8 cellular contexts compared by ENCODE assay signal in the genomic region with DNA sequence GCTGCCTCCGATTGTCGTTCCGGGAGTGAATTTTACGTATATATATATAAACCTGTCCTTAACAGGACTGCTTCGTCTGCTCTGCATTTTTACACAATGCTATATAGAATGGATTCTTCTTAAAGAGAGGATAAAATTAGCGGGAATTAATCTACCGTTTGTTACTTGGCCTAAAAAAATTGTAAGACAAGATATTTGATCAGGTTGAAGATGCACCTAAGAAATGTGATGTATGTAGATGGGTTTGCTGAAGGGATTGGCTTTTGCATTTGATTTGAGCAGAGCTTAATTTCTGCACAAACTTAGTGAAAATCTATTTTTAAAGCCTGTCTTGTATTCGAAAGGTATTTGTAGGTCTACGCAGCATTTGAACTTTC. TPM values are rescaled to one million over a fixed set of nuclear protein-coding genes. Genes with fewer than 3 reads are reported as not detected.
DNase-seq lines count a peak whose midpoint lies in the region; ATAC-seq, FAIRE-seq and TF ChIP-seq lines count a peak whose summit lies in the region.

No MANE protein-coding gene starts in this region.

- no peaks in the 10 kb centered on the region for H3K27me3 ChIP-seq in PC-3 (ENCODE audit: low read length)
- no peaks in the 10 kb centered on the region for H3K27me3 ChIP-seq in endothelial cell of umbilical vein (ENCODE audit: control insufficient read depth in 2 of 2, insufficient read depth in 2 of 2, low read length in 2 of 2)
- H3K27me3 ChIP-seq in neutrophil, result no peaks in the 10 kb centered on the region

- dilution Hi-C loops in endothelial cell of umbilical vein (cut with MboI; ENCODE audit: extremely low pct_ligation_motif_present, low sequenced_read_pairs), result no loop called here

- H3K9me1 ChIP-seq in endothelial cell of umbilical vein (replicated peaks; ENCODE audit: control insufficient read depth, extremely low read depth, insufficient read depth, low read length), result no peaks in the 10 kb centered on the region

- peaks cover 72% of the 10 kb centered on the region for H3K79me2 ChIP-seq in PC-3 (ENCODE audit: low read length)
- H3K79me2 ChIP-seq in endothelial cell of umbilical vein (ENCODE audit: control insufficient read depth, insufficient read depth, low read length), result peaks cover 57% of the 10 kb centered on the region

- no peaks in the 10 kb centered on the region for H3K36me3 ChIP-seq in PC-3 (ENCODE audit: low read depth, low read length)
- no peaks in the 10 kb centered on the region for H3K36me3 ChIP-seq in endothelial cell of umbilical vein (ENCODE audit: control insufficient read depth in 2 of 2, extremely low read depth in 1 of 2, insufficient read depth in 2 of 2, low read length in 2 of 2)
- H3K36me3 ChIP-seq in neutrophil, result no peaks in the 10 kb centered on the region

- no peaks in the 10 kb centered on the region for H3K9me3 ChIP-seq in PC-3 (ENCODE audit: low read length)
- no peaks in the 10 kb centered on the region for H3K9me3 ChIP-seq in endothelial cell of umbilical vein (replicated peaks; ENCODE audit: control insufficient read depth, insufficient read depth, low read length)
- H3K9me3 ChIP-seq in neutrophil, result no peaks in the 10 kb centered on the region

- no peak for FAIRE-seq in endothelial cell of umbilical vein (lab: Jason Lieb, UNC)

- H3K9ac ChIP-seq in PC-3 (ENCODE audit: low read length), result peak overlapping the region; percentile 99
- peak overlapping the region; percentile 98 for H3K9ac ChIP-seq in endothelial cell of umbilical vein (replicated peaks; ENCODE audit: extremely low read depth, insufficient read depth, low read length)

- H4K20me1 ChIP-seq in PC-3 (ENCODE audit: low read length), result peaks cover 42% of the 10 kb centered on the region
- H4K20me1 ChIP-seq in endothelial cell of umbilical vein (replicated peaks; ENCODE audit: control insufficient read depth, extremely low read depth, insufficient read depth, low read length), result peaks cover 6% of the 10 kb centered on the region

- TF ChIP-seq POLR2A in endothelial cell of umbilical vein (IDR thresholded peaks at IDR 0.05; ENCODE audit: low read depth, low read length), result no peak

- POLR2A ChIA-PET in PC-3 (lab: Charles Lee; ENCODE audit: unreplicated experiment), result interaction anchor here (1.3 kb wide), 1 partner anchor 159 kb away, joined by 3 read pairs; no protein-coding TSS in a partner anchor
- POLR2A ChIA-PET in endothelial cell of umbilical vein (lab: Charles Lee), result interaction anchor here (0.7 to 1.3 kb wide), 6 partner anchors 11 to 186 kb away, joined by 3 to 18 read pairs (median 8); no protein-coding TSS in a partner anchor

- H3K4me1 ChIP-seq in PC-3 (ENCODE audit: insufficient read depth, low read length) (peaks cover 43% of the 10 kb centered on the region), endothelial cell of umbilical vein (ENCODE audit: control insufficient read depth, extremely low read depth, insufficient read depth, low read length) (peaks cover 12% of the 10 kb centered on the region), neutrophil (ENCODE audit: control insufficient read depth in 1 of 2, insufficient read depth in 1 of 2, low read depth in 1 of 2, low read length in 1 of 2) (peaks cover 44 to 45% of the 10 kb centered on the region in 2 experiments)

- H3K4me3 ChIP-seq in GM08714 (ENCODE audit: low read length), result peak overlapping the region; percentile 96
- H3K4me3 ChIP-seq in PC-3 (ENCODE audit: low read length), result peak overlapping the region; percentile 88
- H3K4me3 ChIP-seq in endothelial cell of umbilical vein (replicated peaks in 1 of 3; ENCODE audit: insufficient read depth in 1 of 3, low read depth in 1 of 3, low read length in 3 of 3), result peak overlapping the region; percentile 93 to 98 (median 98)
- H3K4me3 ChIP-seq in neutrophil (ENCODE audit: low read depth in 1 of 2, low read length in 1 of 2), result peak overlapping the region; percentile 74 to 96

- H2AFZ ChIP-seq in PC-3 (ENCODE audit: low read length) (no peak overlapping the region), endothelial cell of umbilical vein (ENCODE audit: low read depth, low read length) (no peak overlapping the region)

- H3K4me2 ChIP-seq in PC-3 (ENCODE audit: low read length) (peak overlapping the region; percentile 81), endothelial cell of umbilical vein (ENCODE audit: insufficient read depth, low read length) (peak overlapping the region; percentile 99)

- H3K27ac ChIP-seq in PC-3 (ENCODE audit: low read length), result peak overlapping the region; percentile 91
- peak overlapping the region; percentile 88 for H3K27ac ChIP-seq in endothelial cell of umbilical vein (ENCODE audit: insufficient read depth, low read depth, low read length)
- H3K27ac ChIP-seq in neutrophil, result peak overlapping the region; percentile 99

- TF ChIP-seq CTCF in PC-3 (conservative IDR thresholded peaks at IDR 0.05; ENCODE audit: low read depth, low read length) (no peak), endothelial cell of umbilical vein (IDR thresholded peaks at IDR 0.05; ENCODE audit: extremely low read depth in 1 of 2, insufficient read depth in 1 of 2, low read depth in 1 of 2, low read length in 2 of 2) (no peak), neutrophil (IDR thresholded peaks at IDR 0.05) (no peak)

- intact Hi-C loops in PC-3 (cut with micrococcal nuclease), result loop anchor here (5.0 kb wide), 1 partner anchor 35 kb away; no protein-coding TSS in a partner anchor
- intact Hi-C loops in endothelial cell of umbilical vein (cut with micrococcal nuclease), result loop anchor here (1.0 kb wide), 1 partner anchor 142 kb away; no protein-coding TSS in a partner anchor

- no peaks in the 10 kb centered on the region for H3F3A ChIP-seq in PC-3 (ENCODE audit: low read length, unreplicated experiment)

- no peak for DNase-seq in PC-3
- peak; percentile 40 for DNase-seq in endothelial cell of umbilical vein (ENCODE audit: low read depth, low spot score)
- no peak for DNase-seq in UCSD-AML1 (lab: John Stamatoyannopoulos, UW; ENCODE audit: unreplicated experiment)
- DNase-seq in dedifferentiated amniotic fluid mesenchymal stem cell (ENCODE audit: extremely low spot score), result no peak
- DNase-seq in left lobe of liver (ENCODE audit: low spot score), result no peak

- ATAC-seq in PC-3 (no peak), HG03457 (IDR thresholded peaks at IDR 0.05; ENCODE audit: unreplicated experiment) (no peak), left lobe of liver (no peak)

- CTCF ChIA-PET in PC-3 (lab: Charles Lee) (interaction anchor here (1.7 kb wide), 1 partner anchor 158 kb away, joined by 18 read pairs; no protein-coding TSS in a partner anchor), endothelial cell of umbilical vein (lab: Charles Lee) (interaction anchor here (0.8 to 8.4 kb wide), 8 partner anchors 23 to 185 kb away, joined by 3 to 153 read pairs (median 7); no protein-coding TSS in a partner anchor)

- no TSS peak for BruUV-seq in PC-3 (replicated peaks; lab: Mats Ljungman, UMichigan)
- BruUV-seq in endothelial cell of umbilical vein (replicated peaks; lab: Mats Ljungman, UMichigan), result no TSS peak

- H3K9me2 ChIP-seq in PC-3 (replicated peaks; ENCODE audit: low read length), result no peaks in the 10 kb centered on the region

TF ChIP-seq in endothelial cell of umbilical vein, 7 proteins besides CTCF, POLR2A, EP300 and RAD21:
- TF ChIP-seq FOS (IDR thresholded peaks at IDR 0.05; ENCODE audit: borderline replicate concordance, insufficient read depth, low read length) (no peak), GATA2 (IDR thresholded peaks at IDR 0.05; ENCODE audit: insufficient read depth, insufficient read length, low read depth, low read length) (no peak), JUN (IDR thresholded peaks at IDR 0.05; ENCODE audit: borderline replicate concordance, insufficient read depth, insufficient read length, low read depth) (no peak), MAX (IDR thresholded peaks at IDR 0.05; ENCODE audit: insufficient read depth, insufficient read length) (no peak), EZH2 (IDR thresholded peaks at IDR 0.05; ENCODE audit: borderline replicate concordance, low read depth, low read length, severe bottlenecking) (no peak), POLR2AphosphoS5 (IDR thresholded peaks at IDR 0.05; ENCODE audit: insufficient read depth, low read depth, low read length) (no peak), MYC (IDR thresholded peaks at IDR 0.05; ENCODE audit: low read depth, low read length) (no peak)
TF ChIP-seq in endothelial cell of umbilical vein: peak in this region for 0.

RNA-seq across cellular contexts. Expression of gene PPP1CB, which starts 1.0 kb away (rescaled TPM):
- total RNA-seq in PC-3 (2014; rRNA removed) (84.2 and 101 TPM in 2 replicates), endothelial cell of umbilical vein (157 and 163 TPM in 2 replicates), left lobe of liver (76.0 TPM)
- 18.7 and 29.8 TPM in 2 replicates for polyA plus RNA-seq in endothelial cell of umbilical vein
- 26.6 and 29.2 TPM in 2 replicates for polyA plus RNA-seq in endothelial cell of umbilical vein (2011; cell fraction: cytosol; rRNA removed)
- 21.6 and 38.8 TPM in 2 replicates for polyA plus RNA-seq in endothelial cell of umbilical vein (2011; cell fraction: nucleus; rRNA removed)
- polyA plus RNA-seq in endothelial cell of umbilical vein (2012), result 70.9 and 91.3 TPM in 2 replicates
- 151 and 152 TPM in 2 replicates for polyA minus RNA-seq in endothelial cell of umbilical vein
- 247 TPM for polyA minus RNA-seq in endothelial cell of umbilical vein (2011; cell fraction: cytosol; rRNA and poly(A)+ RNA removed)
- polyA minus RNA-seq in endothelial cell of umbilical vein (2011; cell fraction: nucleus; rRNA and poly(A)+ RNA removed), result 49.7 and 72.4 TPM in 2 replicates

RNA-seq across cellular contexts. Expression of gene SPDYA, which starts 58.0 kb away (rescaled TPM):
- 0.69 and 1.3 TPM in 2 replicates for total RNA-seq in PC-3 (2014; rRNA removed)
- 0.92 and 1.6 TPM in 2 replicates for total RNA-seq in endothelial cell of umbilical vein
- polyA plus RNA-seq in endothelial cell of umbilical vein, result 0.06 TPM in 2 replicates
- polyA plus RNA-seq in endothelial cell of umbilical vein (2011; cell fraction: cytosol; rRNA removed), result not detected in 2 replicates
- polyA plus RNA-seq in endothelial cell of umbilical vein (2011; cell fraction: nucleus; rRNA removed), result 0.45 and 0.54 TPM in 2 replicates
- 0.24 TPM in 1 of 2 replicates, not detected in the other for polyA plus RNA-seq in endothelial cell of umbilical vein (2012)
- 0.21 and 0.70 TPM in 2 replicates for polyA minus RNA-seq in endothelial cell of umbilical vein
- not detected for polyA minus RNA-seq in endothelial cell of umbilical vein (2011; cell fraction: cytosol; rRNA and poly(A)+ RNA removed)
- 2.5 and 2.9 TPM in 2 replicates for polyA minus RNA-seq in endothelial cell of umbilical vein (2011; cell fraction: nucleus; rRNA and poly(A)+ RNA removed)
- total RNA-seq in left lobe of liver, result 0.13 TPM
